1 cellular context compared by ENCODE assay signal in the genomic region with DNA sequence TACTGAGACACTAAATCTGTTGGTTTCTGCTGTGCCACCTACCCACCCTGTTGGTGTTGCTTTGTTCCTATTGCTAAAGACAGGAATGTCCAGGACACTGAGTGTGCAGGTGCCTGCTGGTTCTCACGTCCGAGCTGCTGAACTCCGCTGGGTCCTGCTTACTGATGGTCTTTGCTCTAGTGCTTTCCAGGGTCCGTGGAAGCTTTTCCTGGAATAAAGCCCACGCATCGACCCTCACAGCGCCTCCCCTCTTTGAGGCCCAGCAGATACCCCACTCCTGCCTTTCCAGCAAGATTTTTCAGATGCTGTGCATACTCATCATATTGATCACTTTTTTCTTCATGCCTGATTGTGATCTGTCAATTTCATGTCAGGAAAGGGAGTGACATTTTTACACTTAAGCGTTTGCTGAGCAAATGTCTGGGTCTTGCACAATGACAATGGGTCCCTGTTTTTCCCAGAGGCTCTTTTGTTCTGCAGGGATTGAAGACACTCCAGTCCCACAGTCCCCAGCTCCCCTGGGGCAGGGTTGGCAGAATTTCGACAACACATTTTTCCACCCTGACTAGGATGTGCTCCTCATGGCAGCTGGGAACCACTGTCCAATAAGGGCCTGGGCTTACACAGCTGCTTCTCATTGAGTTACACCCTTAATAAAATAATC.
A peak's percentile ranks its signal among the peaks of the same experiment; 100 is the strongest.
TF ChIP-seq lines count a peak whose summit lies in the region.

No MANE protein-coding gene starts in this region.

TF ChIP-seq in HepG2, 621 proteins besides CTCF, POLR2A, EP300 and RAD21 (continued from another document and continues in another):
- TF ChIP-seq PRDM15 (CRISPR knock-in tag; IDR thresholded peaks at IDR 0.05) (no peak), JDP2 (CRISPR knock-in tag; IDR thresholded peaks at IDR 0.05; ENCODE audit: borderline replicate concordance) (no peak), GATA4 (IDR thresholded peaks at IDR 0.05; ENCODE audit: borderline replicate concordance, low read depth) (no peak), FLYWCH1 (CRISPR knock-in tag; IDR thresholded peaks at IDR 0.05) (no peak), ZNF468 (CRISPR knock-in tag; IDR thresholded peaks at IDR 0.05) (no peak), ZMYM3 (CRISPR knock-in tag; IDR thresholded peaks at IDR 0.05) (peak; percentile 57), ZNF3 (CRISPR knock-in tag; IDR thresholded peaks at IDR 0.05) (no peak), KDM6A (CRISPR knock-in tag; IDR thresholded peaks at IDR 0.05; ENCODE audit: low read depth) (no peak), ZBTB33 (CRISPR knock-in tag; IDR thresholded peaks at IDR 0.05) (no peak; the same call in 1 of the 2 replicates), ISL2 (CRISPR knock-in tag; IDR thresholded peaks at IDR 0.05) (peak; percentile 68), KDM5A (IDR thresholded peaks at IDR 0.05; ENCODE audit: borderline replicate concordance, low read length) (no peak), FOSL1 (CRISPR knock-in tag; IDR thresholded peaks at IDR 0.05; ENCODE audit: borderline replicate concordance) (no peak), PHF20 (CRISPR knock-in tag; IDR thresholded peaks at IDR 0.05) (0 out of 2 replicates have a peak, but pooled peaks have one; percentile 18), TMF1 (CRISPR knock-in tag; IDR thresholded peaks at IDR 0.05; ENCODE audit: low read depth) (no peak), EHMT2 (IDR thresholded peaks at IDR 0.05; ENCODE audit: borderline replicate concordance, low read depth, low read length) (no peak), ONECUT2 (CRISPR knock-in tag; IDR thresholded peaks at IDR 0.05) (peak; percentile 74), ZBTB26 (CRISPR knock-in tag; IDR thresholded peaks at IDR 0.05; ENCODE audit: borderline replicate concordance) (no peak), ZFY (CRISPR knock-in tag; IDR thresholded peaks at IDR 0.05) (peak; percentile 40; the same call in 1 of the 2 replicates), BCL3 (CRISPR knock-in tag; IDR thresholded peaks at IDR 0.05) (peak; percentile 75; the same call in 1 of the 2 replicates), ZNF629 (CRISPR knock-in tag; conservative IDR thresholded peaks at IDR 0.05) (peak; percentile 55; the same call in 1 of the 2 replicates), ZNF768 (CRISPR knock-in tag; IDR thresholded peaks at IDR 0.05) (peak; percentile 38; the same call in 1 of the 2 replicates), PHF21A (CRISPR knock-in tag; IDR thresholded peaks at IDR 0.05) (peak; percentile 69; the same call in 1 of the 2 replicates), AGO2 (optimal IDR thresholded peaks at IDR 0.05; ENCODE audit: low read depth, low read length) (no peak), DBP (CRISPR knock-in tag; IDR thresholded peaks at IDR 0.05; ENCODE audit: not compliant biosample characterization) (no peak), PREB (CRISPR knock-in tag; IDR thresholded peaks at IDR 0.05) (no peak), ZNF414 (CRISPR knock-in tag; IDR thresholded peaks at IDR 0.05) (no peak), ZNF264 (CRISPR knock-in tag; IDR thresholded peaks at IDR 0.05) (0 out of 2 replicates have a peak, but pooled peaks have one; percentile 53), ZNF317 (CRISPR knock-in tag; IDR thresholded peaks at IDR 0.05) (no peak), FOXJ3 (CRISPR knock-in tag; IDR thresholded peaks at IDR 0.05; ENCODE audit: borderline replicate concordance) (peak; percentile 56; the same call in 1 of the 2 replicates), KAT8 (CRISPR knock-in tag; IDR thresholded peaks at IDR 0.05) (no peak), HCFC1 (IDR thresholded peaks at IDR 0.05; ENCODE audit: low read depth, low read length) (no peak), ZNF777 (CRISPR knock-in tag; IDR thresholded peaks at IDR 0.05) (peak; percentile 35; the same call in 1 of the 2 replicates), ZNF572 (CRISPR knock-in tag; IDR thresholded peaks at IDR 0.05) (no peak), ZFP36 (IDR thresholded peaks at IDR 0.05; ENCODE audit: borderline replicate concordance, low read depth, low read length, partially characterized antibody) (no peak), KLF11 (CRISPR knock-in tag; IDR thresholded peaks at IDR 0.05) (no peak), ZNF496 (CRISPR knock-in tag; IDR thresholded peaks at IDR 0.05; ENCODE audit: insufficient replicate concordance) (no peak)
- TF ChIP-seq, protein P1, sequence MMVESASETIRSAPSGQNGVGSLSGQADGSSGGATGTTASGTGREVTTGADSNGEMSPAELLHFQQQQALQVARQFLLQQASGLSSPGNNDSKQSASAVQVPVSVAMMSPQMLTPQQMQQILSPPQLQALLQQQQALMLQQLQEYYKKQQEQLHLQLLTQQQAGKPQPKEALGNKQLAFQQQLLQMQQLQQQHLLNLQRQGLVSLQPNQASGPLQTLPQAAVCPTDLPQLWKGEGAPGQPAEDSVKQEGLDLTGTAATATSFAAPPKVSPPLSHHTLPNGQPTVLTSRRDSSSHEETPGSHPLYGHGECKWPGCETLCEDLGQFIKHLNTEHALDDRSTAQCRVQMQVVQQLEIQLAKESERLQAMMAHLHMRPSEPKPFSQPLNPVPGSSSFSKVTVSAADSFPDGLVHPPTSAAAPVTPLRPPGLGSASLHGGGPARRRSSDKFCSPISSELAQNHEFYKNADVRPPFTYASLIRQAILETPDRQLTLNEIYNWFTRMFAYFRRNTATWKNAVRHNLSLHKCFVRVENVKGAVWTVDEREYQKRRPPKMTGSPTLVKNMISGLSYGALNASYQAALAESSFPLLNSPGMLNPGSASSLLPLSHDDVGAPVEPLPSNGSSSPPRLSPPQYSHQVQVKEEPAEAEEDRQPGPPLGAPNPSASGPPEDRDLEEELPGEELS (CRISPR knock-in tag; IDR thresholded peaks at IDR 0.05) = 0 out of 2 replicates have a peak, but pooled peaks have one; percentile 35
- TF ChIP-seq, protein P2, sequence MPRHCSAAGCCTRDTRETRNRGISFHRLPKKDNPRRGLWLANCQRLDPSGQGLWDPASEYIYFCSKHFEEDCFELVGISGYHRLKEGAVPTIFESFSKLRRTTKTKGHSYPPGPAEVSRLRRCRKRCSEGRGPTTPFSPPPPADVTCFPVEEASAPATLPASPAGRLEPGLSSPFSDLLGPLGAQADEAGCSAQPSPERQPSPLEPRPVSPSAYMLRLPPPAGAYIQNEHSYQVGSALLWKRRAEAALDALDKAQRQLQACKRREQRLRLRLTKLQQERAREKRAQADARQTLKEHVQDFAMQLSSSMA (CRISPR knock-in tag; IDR thresholded peaks at IDR 0.05) = no peak
- TF ChIP-seq, protein P3, sequence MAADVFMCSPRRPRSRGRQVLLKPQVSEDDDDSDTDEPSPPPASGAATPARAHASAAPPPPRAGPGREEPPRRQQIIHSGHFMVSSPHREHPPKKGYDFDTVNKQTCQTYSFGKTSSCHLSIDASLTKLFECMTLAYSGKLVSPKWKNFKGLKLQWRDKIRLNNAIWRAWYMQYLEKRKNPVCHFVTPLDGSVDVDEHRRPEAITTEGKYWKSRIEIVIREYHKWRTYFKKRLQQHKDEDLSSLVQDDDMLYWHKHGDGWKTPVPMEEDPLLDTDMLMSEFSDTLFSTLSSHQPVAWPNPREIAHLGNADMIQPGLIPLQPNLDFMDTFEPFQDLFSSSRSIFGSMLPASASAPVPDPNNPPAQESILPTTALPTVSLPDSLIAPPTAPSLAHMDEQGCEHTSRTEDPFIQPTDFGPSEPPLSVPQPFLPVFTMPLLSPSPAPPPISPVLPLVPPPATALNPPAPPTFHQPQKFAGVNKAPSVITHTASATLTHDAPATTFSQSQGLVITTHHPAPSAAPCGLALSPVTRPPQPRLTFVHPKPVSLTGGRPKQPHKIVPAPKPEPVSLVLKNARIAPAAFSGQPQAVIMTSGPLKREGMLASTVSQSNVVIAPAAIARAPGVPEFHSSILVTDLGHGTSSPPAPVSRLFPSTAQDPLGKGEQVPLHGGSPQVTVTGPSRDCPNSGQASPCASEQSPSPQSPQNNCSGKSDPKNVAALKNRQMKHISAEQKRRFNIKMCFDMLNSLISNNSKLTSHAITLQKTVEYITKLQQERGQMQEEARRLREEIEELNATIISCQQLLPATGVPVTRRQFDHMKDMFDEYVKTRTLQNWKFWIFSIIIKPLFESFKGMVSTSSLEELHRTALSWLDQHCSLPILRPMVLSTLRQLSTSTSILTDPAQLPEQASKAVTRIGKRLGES (CRISPR knock-in tag; IDR thresholded peaks at IDR 0.05; ENCODE audit: borderline replicate concordance) = no peak
